ENCODE assay signal across 8 cellular contexts in the genomic region with DNA sequence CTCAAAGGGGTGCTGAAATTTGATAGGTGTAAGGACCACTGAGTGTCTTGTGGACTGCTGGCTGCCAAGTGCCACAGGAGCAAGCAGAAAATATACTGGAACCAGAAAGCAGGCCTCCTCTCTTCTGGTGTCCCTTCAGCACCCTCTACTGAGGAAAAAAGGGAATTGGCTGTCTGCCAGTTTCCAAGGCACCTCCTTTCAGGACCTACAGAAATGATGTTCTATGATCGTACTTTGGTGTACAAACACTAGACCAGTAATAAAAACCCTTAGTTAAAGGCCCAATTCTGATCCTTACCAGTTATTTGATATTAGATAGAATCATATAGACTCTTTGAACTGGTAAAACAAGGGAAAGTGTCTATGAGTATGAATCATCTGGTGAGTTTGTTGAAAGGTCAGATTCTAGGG. TPM values are rescaled to one million over a fixed set of nuclear protein-coding genes. Genes with fewer than 3 reads are reported as not detected.
A peak's percentile ranks its signal among the peaks of the same experiment; 100 is the strongest.
DNase-seq lines count a peak whose midpoint lies in the region; ATAC-seq and TF ChIP-seq lines count a peak whose summit lies in the region.

No MANE protein-coding gene starts in this region.

- peak in 5 of 6 experiments; percentile 26 to 57 (median 49) for TF ChIP-seq CTCF in adrenal gland (IDR thresholded peaks at IDR 0.05)
- peak; percentile 32 to 65 for TF ChIP-seq CTCF in right atrium auricular region (IDR thresholded peaks at IDR 0.05)
- TF ChIP-seq CTCF in retinal pigment epithelial cell (conservative IDR thresholded peaks at IDR 0.05; ENCODE audit: low read depth, low read length): peak; percentile 63

- H3K4me1 ChIP-seq in adrenal gland (replicated peaks in 1 of 2): peaks cover 0 to 10% of the 10 kb centered on the region in 2 donors
- H3K4me1 ChIP-seq in right atrium auricular region: no peaks in the 10 kb centered on the region

- no peak for TF ChIP-seq POLR2A in adrenal gland (IDR thresholded peaks at IDR 0.05)

- H3K9me3 ChIP-seq in MG63: no peaks in the 10 kb centered on the region
- no peaks in the 10 kb centered on the region for H3K9me3 ChIP-seq in adrenal gland (replicated peaks in 1 of 3)
- H3K9me3 ChIP-seq in right atrium auricular region: no peaks in the 10 kb centered on the region

- intact Hi-C loops in adrenal gland (cut with DNase I): no loop called here

- no peak overlapping the region for H3K4me3 ChIP-seq in MG63
- no peak overlapping the region for H3K4me3 ChIP-seq in adrenal gland
- H3K4me3 ChIP-seq in right atrium auricular region: no peak overlapping the region
- H3K4me3 ChIP-seq in retinal pigment epithelial cell (ENCODE audit: low read length): no peak overlapping the region

- WGBS in adrenal gland, 4 donors: 6 to 24% (median 17%) methylated on average over 1 of the region's 1 CpG

- ATAC-seq in GM19455 (IDR thresholded peaks at IDR 0.05; ENCODE audit: unreplicated experiment): no peak

- H3K27ac ChIP-seq in adrenal gland (no peak overlapping the region), right atrium auricular region (no peak overlapping the region)

- DNase-seq in NCI-H187 (lab: John Stamatoyannopoulos, UW) (peak; percentile 3 to 18), NCI-H187 treated with DMSO at 0.1 percent for 48 hours (lab: John Stamatoyannopoulos, UW) (no peak), MG63 (peak; percentile 66), RPMI8226 (peak; percentile 88), adrenal gland (peak; percentile 70 to 86 (median 78)), right atrium auricular region (ENCODE audit: low spot score) (peak; percentile 63), retinal pigment epithelial cell (ENCODE audit: low read depth) (peak; percentile 64)

- H3K36me3 ChIP-seq in MG63 (peaks cover 12% of the 10 kb centered on the region; the same call in 1 of the 2 replicates), adrenal gland (replicated peaks in 1 of 2) (peaks cover 0 to 5% of the 10 kb centered on the region in 2 donors), right atrium auricular region (peaks cover under 1% of the 10 kb centered on the region)

- no peaks in the 10 kb centered on the region for H3K27me3 ChIP-seq in MG63
- H3K27me3 ChIP-seq in adrenal gland: no peaks in the 10 kb centered on the region
- no peaks in the 10 kb centered on the region for H3K27me3 ChIP-seq in right atrium auricular region

RNA-seq across cellular contexts. Expression of a gene that starts 35.8 kb away (rescaled TPM):
- 12.2 and 33.4 TPM in 2 replicates for total RNA-seq in MG63 (2014; rRNA removed; shearing (Covaris generic); ENCODE audit: low replicate concordance)
- total RNA-seq in adrenal gland: 100 to 1,000 TPM in 1 of 8 donors, 10 to 100 TPM in 7; 21.6 to 105 (median 38.8) TPM
- polyA plus RNA-seq in adrenal gland: 10 to 100 TPM in 2 of 3 donors, 1 to 10 TPM in 1; 9.4 to 15.9 (median 10.6) TPM
- total RNA-seq in right atrium auricular region: 10 to 100 TPM; 12.0 to 15.6 TPM

RNA-seq across cellular contexts. Expression of a gene that starts 41.8 kb away (rescaled TPM):
- total RNA-seq in MG63 (2014; rRNA removed; shearing (Covaris generic); ENCODE audit: low replicate concordance): 12.4 and 26.6 TPM in 2 replicates
- total RNA-seq in adrenal gland (10 to 100 TPM in 5 of 8 donors, 1 to 10 TPM in 3; 3.4 to 16.3 (median 11.5) TPM), right atrium auricular region (1 to 10 TPM; 5.0 to 7.6 TPM)
- 1 to 10 TPM; 3.4 to 8.5 (median 3.7) TPM for polyA plus RNA-seq in adrenal gland
